1 cellular context compared by ENCODE assay signal in the genomic region with DNA sequence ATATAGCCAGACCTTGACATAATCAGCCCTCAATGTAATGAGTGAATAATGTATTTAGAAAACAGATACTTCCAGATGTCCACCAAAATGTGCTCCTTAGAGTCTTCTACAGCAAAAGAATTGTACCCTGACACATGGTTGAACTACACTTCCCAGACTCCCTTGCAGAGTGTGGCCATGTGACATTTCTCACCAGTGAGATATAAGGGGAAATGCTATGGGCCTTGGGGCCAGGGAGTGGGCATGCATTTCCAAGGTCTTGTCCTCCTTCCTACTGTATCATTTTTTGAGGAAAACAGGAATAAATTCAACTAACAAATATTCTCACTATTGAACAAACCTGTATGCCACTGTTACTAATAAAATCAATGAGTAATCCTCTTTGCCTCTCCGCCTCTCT.
TF ChIP-seq lines count a peak whose summit lies in the region.

No MANE protein-coding gene starts in this region.

TF ChIP-seq in WTC11, 78 proteins besides CTCF, POLR2A, EP300 and RAD21 (continued from another document):
- TF ChIP-seq, protein P1, sequence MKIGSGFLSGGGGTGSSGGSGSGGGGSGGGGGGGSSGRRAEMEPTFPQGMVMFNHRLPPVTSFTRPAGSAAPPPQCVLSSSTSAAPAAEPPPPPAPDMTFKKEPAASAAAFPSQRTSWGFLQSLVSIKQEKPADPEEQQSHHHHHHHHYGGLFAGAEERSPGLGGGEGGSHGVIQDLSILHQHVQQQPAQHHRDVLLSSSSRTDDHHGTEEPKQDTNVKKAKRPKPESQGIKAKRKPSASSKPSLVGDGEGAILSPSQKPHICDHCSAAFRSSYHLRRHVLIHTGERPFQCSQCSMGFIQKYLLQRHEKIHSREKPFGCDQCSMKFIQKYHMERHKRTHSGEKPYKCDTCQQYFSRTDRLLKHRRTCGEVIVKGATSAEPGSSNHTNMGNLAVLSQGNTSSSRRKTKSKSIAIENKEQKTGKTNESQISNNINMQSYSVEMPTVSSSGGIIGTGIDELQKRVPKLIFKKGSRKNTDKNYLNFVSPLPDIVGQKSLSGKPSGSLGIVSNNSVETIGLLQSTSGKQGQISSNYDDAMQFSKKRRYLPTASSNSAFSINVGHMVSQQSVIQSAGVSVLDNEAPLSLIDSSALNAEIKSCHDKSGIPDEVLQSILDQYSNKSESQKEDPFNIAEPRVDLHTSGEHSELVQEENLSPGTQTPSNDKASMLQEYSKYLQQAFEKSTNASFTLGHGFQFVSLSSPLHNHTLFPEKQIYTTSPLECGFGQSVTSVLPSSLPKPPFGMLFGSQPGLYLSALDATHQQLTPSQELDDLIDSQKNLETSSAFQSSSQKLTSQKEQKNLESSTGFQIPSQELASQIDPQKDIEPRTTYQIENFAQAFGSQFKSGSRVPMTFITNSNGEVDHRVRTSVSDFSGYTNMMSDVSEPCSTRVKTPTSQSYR (CRISPR knock-in tag; IDR thresholded peaks at IDR 0.05), result no peak
- no peak for TF ChIP-seq CBFB (CRISPR knock-in tag; IDR thresholded peaks at IDR 0.05; ENCODE audit: low read depth)
- TF ChIP-seq, protein P2, sequence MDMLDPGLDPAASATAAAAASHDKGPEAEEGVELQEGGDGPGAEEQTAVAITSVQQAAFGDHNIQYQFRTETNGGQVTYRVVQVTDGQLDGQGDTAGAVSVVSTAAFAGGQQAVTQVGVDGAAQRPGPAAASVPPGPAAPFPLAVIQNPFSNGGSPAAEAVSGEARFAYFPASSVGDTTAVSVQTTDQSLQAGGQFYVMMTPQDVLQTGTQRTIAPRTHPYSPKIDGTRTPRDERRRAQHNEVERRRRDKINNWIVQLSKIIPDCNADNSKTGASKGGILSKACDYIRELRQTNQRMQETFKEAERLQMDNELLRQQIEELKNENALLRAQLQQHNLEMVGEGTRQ (CRISPR knock-in tag; IDR thresholded peaks at IDR 0.05), result peak; percentile 92
- TF ChIP-seq, protein P3, sequence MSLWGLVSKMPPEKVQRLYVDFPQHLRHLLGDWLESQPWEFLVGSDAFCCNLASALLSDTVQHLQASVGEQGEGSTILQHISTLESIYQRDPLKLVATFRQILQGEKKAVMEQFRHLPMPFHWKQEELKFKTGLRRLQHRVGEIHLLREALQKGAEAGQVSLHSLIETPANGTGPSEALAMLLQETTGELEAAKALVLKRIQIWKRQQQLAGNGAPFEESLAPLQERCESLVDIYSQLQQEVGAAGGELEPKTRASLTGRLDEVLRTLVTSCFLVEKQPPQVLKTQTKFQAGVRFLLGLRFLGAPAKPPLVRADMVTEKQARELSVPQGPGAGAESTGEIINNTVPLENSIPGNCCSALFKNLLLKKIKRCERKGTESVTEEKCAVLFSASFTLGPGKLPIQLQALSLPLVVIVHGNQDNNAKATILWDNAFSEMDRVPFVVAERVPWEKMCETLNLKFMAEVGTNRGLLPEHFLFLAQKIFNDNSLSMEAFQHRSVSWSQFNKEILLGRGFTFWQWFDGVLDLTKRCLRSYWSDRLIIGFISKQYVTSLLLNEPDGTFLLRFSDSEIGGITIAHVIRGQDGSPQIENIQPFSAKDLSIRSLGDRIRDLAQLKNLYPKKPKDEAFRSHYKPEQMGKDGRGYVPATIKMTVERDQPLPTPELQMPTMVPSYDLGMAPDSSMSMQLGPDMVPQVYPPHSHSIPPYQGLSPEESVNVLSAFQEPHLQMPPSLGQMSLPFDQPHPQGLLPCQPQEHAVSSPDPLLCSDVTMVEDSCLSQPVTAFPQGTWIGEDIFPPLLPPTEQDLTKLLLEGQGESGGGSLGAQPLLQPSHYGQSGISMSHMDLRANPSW (CRISPR knock-in tag; conservative IDR thresholded peaks at IDR 0.05; ENCODE audit: low read depth), result no peak
- TF ChIP-seq NFYB (CRISPR knock-in tag; conservative IDR thresholded peaks at IDR 0.05; ENCODE audit: low read depth), result peak; percentile 76
- TF ChIP-seq, protein P4, sequence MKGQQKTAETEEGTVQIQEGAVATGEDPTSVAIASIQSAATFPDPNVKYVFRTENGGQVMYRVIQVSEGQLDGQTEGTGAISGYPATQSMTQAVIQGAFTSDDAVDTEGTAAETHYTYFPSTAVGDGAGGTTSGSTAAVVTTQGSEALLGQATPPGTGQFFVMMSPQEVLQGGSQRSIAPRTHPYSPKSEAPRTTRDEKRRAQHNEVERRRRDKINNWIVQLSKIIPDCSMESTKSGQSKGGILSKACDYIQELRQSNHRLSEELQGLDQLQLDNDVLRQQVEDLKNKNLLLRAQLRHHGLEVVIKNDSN (CRISPR knock-in tag; IDR thresholded peaks at IDR 0.05), result peak; percentile 91
- TF ChIP-seq, protein P5, sequence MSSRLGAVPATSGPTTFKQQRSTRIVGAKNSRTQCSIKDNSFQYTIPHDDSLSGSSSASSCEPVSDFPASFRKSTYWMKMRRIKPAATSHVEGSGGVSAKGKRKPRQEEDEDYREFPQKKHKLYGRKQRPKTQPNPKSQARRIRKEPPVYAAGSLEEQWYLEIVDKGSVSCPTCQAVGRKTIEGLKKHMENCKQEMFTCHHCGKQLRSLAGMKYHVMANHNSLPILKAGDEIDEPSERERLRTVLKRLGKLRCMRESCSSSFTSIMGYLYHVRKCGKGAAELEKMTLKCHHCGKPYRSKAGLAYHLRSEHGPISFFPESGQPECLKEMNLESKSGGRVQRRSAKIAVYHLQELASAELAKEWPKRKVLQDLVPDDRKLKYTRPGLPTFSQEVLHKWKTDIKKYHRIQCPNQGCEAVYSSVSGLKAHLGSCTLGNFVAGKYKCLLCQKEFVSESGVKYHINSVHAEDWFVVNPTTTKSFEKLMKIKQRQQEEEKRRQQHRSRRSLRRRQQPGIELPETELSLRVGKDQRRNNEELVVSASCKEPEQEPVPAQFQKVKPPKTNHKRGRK (CRISPR knock-in tag; IDR thresholded peaks at IDR 0.05; ENCODE audit: borderline replicate concordance), result no peak
- no peak for TF ChIP-seq SOX15 (CRISPR knock-in tag; IDR thresholded peaks at IDR 0.05)
- no peak for TF ChIP-seq ZNF219 (CRISPR knock-in tag; IDR thresholded peaks at IDR 0.05; ENCODE audit: borderline replicate concordance)
- no peak for TF ChIP-seq ZNF138 (CRISPR knock-in tag; conservative IDR thresholded peaks at IDR 0.05)
- TF ChIP-seq TCF7 (CRISPR knock-in tag; IDR thresholded peaks at IDR 0.05; ENCODE audit: low read depth), result no peak
- no peak for TF ChIP-seq ZNF423 (CRISPR knock-in tag; IDR thresholded peaks at IDR 0.05)
- TF ChIP-seq, protein P6, sequence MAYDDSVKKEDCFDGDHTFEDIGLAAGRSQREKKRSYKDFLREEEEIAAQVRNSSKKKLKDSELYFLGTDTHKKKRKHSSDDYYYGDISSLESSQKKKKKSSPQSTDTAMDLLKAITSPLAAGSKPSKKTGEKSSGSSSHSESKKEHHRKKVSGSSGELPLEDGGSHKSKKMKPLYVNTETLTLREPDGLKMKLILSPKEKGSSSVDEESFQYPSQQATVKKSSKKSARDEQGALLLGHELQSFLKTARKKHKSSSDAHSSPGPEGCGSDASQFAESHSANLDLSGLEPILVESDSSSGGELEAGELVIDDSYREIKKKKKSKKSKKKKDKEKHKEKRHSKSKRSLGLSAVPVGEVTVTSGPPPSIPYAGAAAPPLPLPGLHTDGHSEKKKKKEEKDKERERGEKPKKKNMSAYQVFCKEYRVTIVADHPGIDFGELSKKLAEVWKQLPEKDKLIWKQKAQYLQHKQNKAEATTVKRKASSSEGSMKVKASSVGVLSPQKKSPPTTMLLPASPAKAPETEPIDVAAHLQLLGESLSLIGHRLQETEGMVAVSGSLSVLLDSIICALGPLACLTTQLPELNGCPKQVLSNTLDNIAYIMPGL (CRISPR knock-in tag; IDR thresholded peaks at IDR 0.05), result no peak
- TF ChIP-seq ZNF416 (CRISPR knock-in tag; IDR thresholded peaks at IDR 0.05), result no peak
- TF ChIP-seq, protein P7, sequence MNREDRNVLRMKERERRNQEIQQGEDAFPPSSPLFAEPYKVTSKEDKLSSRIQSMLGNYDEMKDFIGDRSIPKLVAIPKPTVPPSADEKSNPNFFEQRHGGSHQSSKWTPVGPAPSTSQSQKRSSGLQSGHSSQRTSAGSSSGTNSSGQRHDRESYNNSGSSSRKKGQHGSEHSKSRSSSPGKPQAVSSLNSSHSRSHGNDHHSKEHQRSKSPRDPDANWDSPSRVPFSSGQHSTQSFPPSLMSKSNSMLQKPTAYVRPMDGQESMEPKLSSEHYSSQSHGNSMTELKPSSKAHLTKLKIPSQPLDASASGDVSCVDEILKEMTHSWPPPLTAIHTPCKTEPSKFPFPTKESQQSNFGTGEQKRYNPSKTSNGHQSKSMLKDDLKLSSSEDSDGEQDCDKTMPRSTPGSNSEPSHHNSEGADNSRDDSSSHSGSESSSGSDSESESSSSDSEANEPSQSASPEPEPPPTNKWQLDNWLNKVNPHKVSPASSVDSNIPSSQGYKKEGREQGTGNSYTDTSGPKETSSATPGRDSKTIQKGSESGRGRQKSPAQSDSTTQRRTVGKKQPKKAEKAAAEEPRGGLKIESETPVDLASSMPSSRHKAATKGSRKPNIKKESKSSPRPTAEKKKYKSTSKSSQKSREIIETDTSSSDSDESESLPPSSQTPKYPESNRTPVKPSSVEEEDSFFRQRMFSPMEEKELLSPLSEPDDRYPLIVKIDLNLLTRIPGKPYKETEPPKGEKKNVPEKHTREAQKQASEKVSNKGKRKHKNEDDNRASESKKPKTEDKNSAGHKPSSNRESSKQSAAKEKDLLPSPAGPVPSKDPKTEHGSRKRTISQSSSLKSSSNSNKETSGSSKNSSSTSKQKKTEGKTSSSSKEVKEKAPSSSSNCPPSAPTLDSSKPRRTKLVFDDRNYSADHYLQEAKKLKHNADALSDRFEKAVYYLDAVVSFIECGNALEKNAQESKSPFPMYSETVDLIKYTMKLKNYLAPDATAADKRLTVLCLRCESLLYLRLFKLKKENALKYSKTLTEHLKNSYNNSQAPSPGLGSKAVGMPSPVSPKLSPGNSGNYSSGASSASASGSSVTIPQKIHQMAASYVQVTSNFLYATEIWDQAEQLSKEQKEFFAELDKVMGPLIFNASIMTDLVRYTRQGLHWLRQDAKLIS (CRISPR knock-in tag; IDR thresholded peaks at IDR 0.05; ENCODE audit: borderline replicate concordance), result no peak
- TF ChIP-seq, protein P8, sequence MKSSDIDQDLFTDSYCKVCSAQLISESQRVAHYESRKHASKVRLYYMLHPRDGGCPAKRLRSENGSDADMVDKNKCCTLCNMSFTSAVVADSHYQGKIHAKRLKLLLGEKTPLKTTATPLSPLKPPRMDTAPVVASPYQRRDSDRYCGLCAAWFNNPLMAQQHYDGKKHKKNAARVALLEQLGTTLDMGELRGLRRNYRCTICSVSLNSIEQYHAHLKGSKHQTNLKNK (CRISPR knock-in tag; IDR thresholded peaks at IDR 0.05), result no peak
- no peak for TF ChIP-seq EMX1 (CRISPR knock-in tag; IDR thresholded peaks at IDR 0.05)
